ENCODE assay signal across 17 cellular contexts in genomic region chr18:57430166-57430958, GRCh38. TPM values are rescaled to one million over a fixed set of nuclear protein-coding genes. Genes with fewer than 3 reads are reported as not detected.
A peak's percentile ranks its signal among the peaks of the same experiment; 100 is the strongest.
DNase-seq lines count a peak whose midpoint lies in the region; ATAC-seq, FAIRE-seq and TF ChIP-seq lines count a peak whose summit lies in the region.
"Had no signal": no experiment of that assay in that cellular context is flagged by ENCODE, and none has a peak within 500 bp of the region (broad histone marks: within the 10 kb centered on the region; RNA-seq: fewer than 3 reads in every experiment).

No MANE protein-coding gene starts in this region.

- H3K27ac ChIP-seq in HUES48 (ENCODE audit: low read depth, low read length) (peak overlapping the region; percentile 14), endothelial cell of umbilical vein (ENCODE audit: insufficient read depth, low read depth, low read length) (no peak overlapping the region)
- H3K27ac ChIP-seq: C4-2B, GM23248 had no signal

- no peak for FAIRE-seq in endothelial cell of umbilical vein (lab: Jason Lieb, UNC)
- FAIRE-seq: G401.6 had no signal

- H3K27ac Mint-ChIP-seq in Calu3 (ENCODE audit: unreplicated experiment) (peak overlapping the region; percentile 79), neural crest cell (ENCODE audit: unreplicated experiment) (no peak overlapping the region)
- no peak overlapping the region for H3K27ac Mint-ChIP-seq in effector memory CD8-positive, alpha-beta T cell

- H3K36me3 ChIP-seq in HUES48 (ENCODE audit: control insufficient read depth, insufficient read depth, low read length) (no peaks in the 10 kb centered on the region), endothelial cell of umbilical vein (ENCODE audit: control insufficient read depth in 2 of 2, extremely low read depth in 1 of 2, insufficient read depth in 2 of 2, low read length in 2 of 2) (no peaks in the 10 kb centered on the region)

- TF ChIP-seq CTCF in Calu3 (IDR thresholded peaks at IDR 0.05; ENCODE audit: unreplicated experiment), result no peak
- no peak for TF ChIP-seq CTCF in endothelial cell of umbilical vein (IDR thresholded peaks at IDR 0.05; ENCODE audit: extremely low read depth in 1 of 2, insufficient read depth in 1 of 2, low read depth in 1 of 2, low read length in 2 of 2)
- no peak for TF ChIP-seq CTCF in neural crest cell (conservative IDR thresholded peaks at IDR 0.05)

- no peak overlapping the region for H3K4me2 ChIP-seq in endothelial cell of umbilical vein (ENCODE audit: insufficient read depth, low read length)

- DNase-seq in Calu3 (peak; percentile 49), endothelial cell of umbilical vein (ENCODE audit: low read depth, low spot score) (no peak), neural crest cell (ENCODE audit: low read depth, low spot score) (peak; percentile 15), NCI-H446 treated with DMSO at 0.1 percent for 48 hours (lab: John Stamatoyannopoulos, UW) (no peak), NCI-H524 (lab: John Stamatoyannopoulos, UW) (no peak), NCI-H69 (lab: John Stamatoyannopoulos, UW) (no peak)
- DNase-seq in effector memory CD8-positive, alpha-beta T cell, result no peak
- DNase-seq: activated CD4-positive, alpha-beta T cell treated with anti-CD3 and anti-CD28 coated beads for 48 hours; activated T-cell treated with anti-CD3 and anti-CD28 coated beads, Interleukin-2, amount 50 U/mL, for 4 hours; cortex of kidney; GM23248; KG1; midbrain; NCI-H526 treated with DMSO at 0.1 percent for 48 hours had no signal

- H3K9me3 Mint-ChIP-seq in Calu3 (ENCODE audit: low read depth, unreplicated experiment) (no peaks in the 10 kb centered on the region), neural crest cell (no peaks in the 10 kb centered on the region)
- H3K9me3 Mint-ChIP-seq in effector memory CD8-positive, alpha-beta T cell, result no peaks in the 10 kb centered on the region

- CTCF ChIA-PET in Calu3 (lab: Charles Lee), result interaction anchor here (0.7 to 1.5 kb wide), 4 partner anchors 8 to 528 kb away, joined by 3 to 11 read pairs (median 4); no protein-coding TSS in a partner anchor
- CTCF ChIA-PET in endothelial cell of umbilical vein (lab: Charles Lee), result interaction anchor here (1.4 kb wide), 2 partner anchors 8 to 15 kb away, joined by 3 to 6 read pairs; no protein-coding TSS in a partner anchor

- no peaks in the 10 kb centered on the region for H3K4me1 Mint-ChIP-seq in Calu3 (ENCODE audit: low read depth, unreplicated experiment)
- H3K4me1 Mint-ChIP-seq in neural crest cell, result peaks cover 36% of the 10 kb centered on the region
- H3K4me1 Mint-ChIP-seq in effector memory CD8-positive, alpha-beta T cell (ENCODE audit: low read depth in 2 of 2), result peaks cover 10 to 19% of the 10 kb centered on the region in 2 donors

- BruUV-seq in Calu3 (replicated peaks; lab: Mats Ljungman, UMichigan) (no TSS peak), endothelial cell of umbilical vein (replicated peaks; lab: Mats Ljungman, UMichigan) (no TSS peak)

- no peak overlapping the region for H3K9ac ChIP-seq in HUES48 (ENCODE audit: low read depth, low read length)
- no peak overlapping the region for H3K9ac ChIP-seq in endothelial cell of umbilical vein (replicated peaks; ENCODE audit: extremely low read depth, insufficient read depth, low read length)
- H3K9ac ChIP-seq: GM23248 had no signal

- POLR2A ChIA-PET in endothelial cell of umbilical vein (lab: Charles Lee), result no interaction called here

- no peaks in the 10 kb centered on the region for H4K20me1 ChIP-seq in endothelial cell of umbilical vein (replicated peaks; ENCODE audit: control insufficient read depth, extremely low read depth, insufficient read depth, low read length)

- H3K4me1 ChIP-seq in HUES48 (ENCODE audit: control insufficient read depth, insufficient read depth, low read length) (peaks cover 61% of the 10 kb centered on the region), endothelial cell of umbilical vein (ENCODE audit: control insufficient read depth, extremely low read depth, insufficient read depth, low read length) (peaks cover 9% of the 10 kb centered on the region)

- H3K4me3 ChIP-seq in HUES48 (ENCODE audit: low read depth, low read length) (peak overlapping the region; percentile 45), endothelial cell of umbilical vein (replicated peaks in 1 of 3; ENCODE audit: insufficient read depth in 1 of 3, low read depth in 1 of 3, low read length in 3 of 3) (no peak overlapping the region)
- H3K4me3 ChIP-seq: GM23248 had no signal

- H2AFZ ChIP-seq in endothelial cell of umbilical vein (ENCODE audit: low read depth, low read length), result no peak overlapping the region
- H2AFZ ChIP-seq: GM23248 had no signal

- peak overlapping the region; percentile 96 for H3K4me3 Mint-ChIP-seq in Calu3 (ENCODE audit: low read depth, unreplicated experiment)
- H3K4me3 Mint-ChIP-seq in neural crest cell, result peak overlapping the region; percentile 29
- H3K4me3 Mint-ChIP-seq in effector memory CD8-positive, alpha-beta T cell, result peak overlapping the region in 1 of 2 donors; percentile 46
- H3K4me3 Mint-ChIP-seq: activated T-cell treated with anti-CD3 and anti-CD28 coated beads, Interleukin-2, amount 50 U/mL, for 4 hours had no signal

- H3K79me2 ChIP-seq in endothelial cell of umbilical vein (ENCODE audit: control insufficient read depth, insufficient read depth, low read length), result no peaks in the 10 kb centered on the region

- H3K9me1 ChIP-seq in endothelial cell of umbilical vein (replicated peaks; ENCODE audit: control insufficient read depth, extremely low read depth, insufficient read depth, low read length), result no peaks in the 10 kb centered on the region

- H3K9me3 ChIP-seq in HUES48 (ENCODE audit: control insufficient read depth, insufficient read depth, low read length) (no peaks in the 10 kb centered on the region), endothelial cell of umbilical vein (replicated peaks; ENCODE audit: control insufficient read depth, insufficient read depth, low read length) (no peaks in the 10 kb centered on the region)

- no peaks in the 10 kb centered on the region for H3K27me3 Mint-ChIP-seq in Calu3 (ENCODE audit: unreplicated experiment)
- peaks cover 96% of the 10 kb centered on the region for H3K27me3 Mint-ChIP-seq in neural crest cell (ENCODE audit: low read depth)
- H3K27me3 Mint-ChIP-seq in effector memory CD8-positive, alpha-beta T cell, result peaks cover 80 to 87% of the 10 kb centered on the region in 2 donors

- TF ChIP-seq POLR2A in endothelial cell of umbilical vein (IDR thresholded peaks at IDR 0.05; ENCODE audit: low read depth, low read length), result no peak

- dilution Hi-C loops in endothelial cell of umbilical vein (cut with MboI; ENCODE audit: extremely low pct_ligation_motif_present, low sequenced_read_pairs), result no loop called here

- peaks cover 95% of the 10 kb centered on the region for H3K27me3 ChIP-seq in HUES48 (ENCODE audit: control insufficient read depth, insufficient read depth, low read length)
- peaks cover 76 to 94% of the 10 kb centered on the region in 2 experiments for H3K27me3 ChIP-seq in endothelial cell of umbilical vein (ENCODE audit: control insufficient read depth in 2 of 2, insufficient read depth in 2 of 2, low read length in 2 of 2)

- intact Hi-C loops in Calu3 (cut with micrococcal nuclease; ENCODE audit: unreplicated experiment) (loop anchor here (2.0 to 5.0 kb wide), 2 partner anchors 428 to 570 kb away; no protein-coding TSS in a partner anchor), endothelial cell of umbilical vein (cut with micrococcal nuclease) (no loop called here)

- H3K36me3 Mint-ChIP-seq in Calu3 (ENCODE audit: insufficient read depth, unreplicated experiment) (peaks cover 68% of the 10 kb centered on the region), neural crest cell (ENCODE audit: low read depth) (no peaks in the 10 kb centered on the region)
- H3K36me3 Mint-ChIP-seq in effector memory CD8-positive, alpha-beta T cell (ENCODE audit: insufficient read depth), result no peaks in the 10 kb centered on the region

- ATAC-seq in effector memory CD8-positive, alpha-beta T cell (replicated peaks), result no peak

TF ChIP-seq in endothelial cell of umbilical vein, 7 proteins besides CTCF, POLR2A, EP300 and RAD21:
- TF ChIP-seq GATA2 (IDR thresholded peaks at IDR 0.05; ENCODE audit: insufficient read depth, insufficient read length, low read depth, low read length) (no peak), EZH2 (IDR thresholded peaks at IDR 0.05; ENCODE audit: borderline replicate concordance, low read depth, low read length, severe bottlenecking) (peak; percentile 87), MAX (IDR thresholded peaks at IDR 0.05; ENCODE audit: insufficient read depth, insufficient read length) (no peak), FOS (IDR thresholded peaks at IDR 0.05; ENCODE audit: borderline replicate concordance, insufficient read depth, low read length) (no peak), JUN (IDR thresholded peaks at IDR 0.05; ENCODE audit: borderline replicate concordance, insufficient read depth, insufficient read length, low read depth) (no peak)

RNA-seq across cellular contexts. Expression of gene ONECUT2, which starts 4.8 kb away (rescaled TPM):
- 182 and 209 TPM in 2 replicates for total RNA-seq in Calu3 (2022)
- total RNA-seq in endothelial cell of umbilical vein, result 0.05 and 0.62 TPM in 2 replicates
- polyA plus RNA-seq in endothelial cell of umbilical vein, result under 0.01 and 0.01 TPM in 2 replicates
- polyA plus RNA-seq in endothelial cell of umbilical vein (2011; cell fraction: cytosol; rRNA removed), result 0.01 TPM in 2 replicates
- 0.45 and 0.50 TPM in 2 replicates for polyA plus RNA-seq in endothelial cell of umbilical vein (2011; cell fraction: nucleus; rRNA removed)
- polyA plus RNA-seq in endothelial cell of umbilical vein (2012), result 0.03 and 0.20 TPM in 2 replicates
- polyA minus RNA-seq in endothelial cell of umbilical vein, result 0.04 and 0.07 TPM in 2 replicates
- polyA minus RNA-seq in endothelial cell of umbilical vein (2011; cell fraction: cytosol; rRNA and poly(A)+ RNA removed), result 11.1 TPM
- 0.05 and 0.10 TPM in 2 replicates for polyA minus RNA-seq in endothelial cell of umbilical vein (2011; cell fraction: nucleus; rRNA and poly(A)+ RNA removed)
- 8.2 and 10.8 TPM in 2 replicates for total RNA-seq in neural crest cell
- total RNA-seq: GM23248 had no signal

Comparison
In these comparisons a context has a peak if more than half of its experiments do, and no peak if none do; other contexts are left out.
1. DNase-seq: peak in Calu3 (single experiment) and neural crest cell (single experiment); none in endothelial cell of umbilical vein (single experiment), NCI-H446 treated with DMSO at 0.1 percent for 48 hours (single experiment), effector memory CD8-positive, alpha-beta T cell (0 of 3), NCI-H524 (0 of 2) and NCI-H69 (single experiment).
2. RNA of gene ONECUT2, which starts 4.8 kb away (total RNA-seq): 182 to 209 TPM in Calu3; 8.2 to 10.8 TPM in neural crest cell and 0.05 to 0.62 TPM in endothelial cell of umbilical vein; every median in the first group is over 10 times any median in the second.